ENCODE assay signal across 17 cellular contexts in the genomic region with DNA sequence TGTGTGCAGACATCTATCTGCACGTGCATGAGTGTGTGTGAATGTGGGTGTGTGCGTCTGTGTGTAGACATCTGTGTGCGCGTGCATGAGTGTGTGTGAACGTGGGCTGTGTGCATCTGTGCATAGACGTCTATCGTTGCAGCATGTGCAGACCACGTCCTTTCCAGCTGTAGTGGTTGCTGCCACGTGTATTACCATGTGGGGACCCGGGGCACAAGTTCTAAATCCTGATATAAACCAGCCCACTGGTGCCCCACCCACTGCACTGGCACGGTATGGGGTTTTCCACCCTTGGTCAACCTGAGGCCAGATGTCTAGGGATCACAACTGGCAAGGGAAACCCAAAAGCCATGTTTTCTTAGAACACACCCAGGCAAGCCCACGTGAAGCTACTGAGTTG.
DNase-seq lines count a peak whose midpoint lies in the region; ATAC-seq and TF ChIP-seq lines count a peak whose summit lies in the region.
"Had no signal": no experiment of that assay in that cellular context is flagged by ENCODE, and none has a peak within 500 bp of the region (broad histone marks: within the 10 kb centered on the region; RNA-seq: fewer than 3 reads in every experiment).

No MANE protein-coding gene starts in this region.

- no peak overlapping the region for H2BK120ac ChIP-seq in mesenchymal stem cell (ENCODE audit: low read depth, low read length)

- H3K4me1 Mint-ChIP-seq in activated CD4-positive, alpha-beta T cell treated with anti-CD3 and anti-CD28 coated beads, Interleukin-2, amount 10 ng/mL, durations not matched to agents 24 days and 14 days, result peaks cover 3% of the 10 kb centered on the region
- H3K4me1 Mint-ChIP-seq in activated CD4-positive, alpha-beta T cell treated with anti-CD3 and anti-CD28 coated beads for 36 hours, result peaks cover 19% of the 10 kb centered on the region
- H3K4me1 Mint-ChIP-seq in CD4-positive, alpha-beta T cell (ENCODE audit: low read depth), result peaks cover 40% of the 10 kb centered on the region
- H3K4me1 Mint-ChIP-seq in CD8-positive, alpha-beta T cell (ENCODE audit: low read depth), result peaks cover 34% of the 10 kb centered on the region
- H3K4me1 Mint-ChIP-seq: GM23338 had no signal

- H3K27ac ChIP-seq in CD4-positive, alpha-beta T cell (ENCODE audit: low read depth, low read length), result no peak overlapping the region
- H3K27ac ChIP-seq in Karpas-422 (ENCODE audit: low read length) (no peak overlapping the region), mesenchymal stem cell (ENCODE audit: low read length, poor library complexity, severe bottlenecking) (no peak overlapping the region), esophagus squamous epithelium (no peak overlapping the region)
- no peak overlapping the region for H3K27ac ChIP-seq in CD8-positive, alpha-beta T cell (ENCODE audit: low read depth, low read length)
- H3K27ac ChIP-seq: 22Rv1, BLaER1 had no signal

- H3K23ac ChIP-seq in mesenchymal stem cell (ENCODE audit: low read length in 2 of 2), result no peak overlapping the region

- no peaks in the 10 kb centered on the region for H3K79me2 ChIP-seq in Karpas-422 (ENCODE audit: low read length)

- no peak for TF ChIP-seq CTCF in CD4-positive, alpha-beta T cell (IDR thresholded peaks at IDR 0.05)
- no peak for TF ChIP-seq CTCF in esophagus squamous epithelium (IDR thresholded peaks at IDR 0.05)
- TF ChIP-seq CTCF in CD8-positive, alpha-beta T cell (IDR thresholded peaks at IDR 0.05), result no peak

- no peaks in the 10 kb centered on the region for H3K79me1 ChIP-seq in mesenchymal stem cell (replicated peaks; ENCODE audit: low read length, poor library complexity, severe bottlenecking)

- peak overlapping the region; percentile 74 for H4K91ac ChIP-seq in mesenchymal stem cell (ENCODE audit: low read length)

- H2AFZ ChIP-seq in Karpas-422 (ENCODE audit: low read length), result no peak overlapping the region
- no peak overlapping the region for H2AFZ ChIP-seq in mesenchymal stem cell (ENCODE audit: low read depth, low read length)
- H2AFZ ChIP-seq: GM23338 had no signal

- no peak overlapping the region for H3K27ac Mint-ChIP-seq in activated CD4-positive, alpha-beta T cell treated with anti-CD3 and anti-CD28 coated beads, Interleukin-2, amount 10 ng/mL, durations not matched to agents 24 days and 14 days
- H3K27ac Mint-ChIP-seq in activated CD4-positive, alpha-beta T cell treated with anti-CD3 and anti-CD28 coated beads for 36 hours, result no peak overlapping the region
- H3K27ac Mint-ChIP-seq in CD4-positive, alpha-beta T cell, result peak overlapping the region; percentile 72
- no peak overlapping the region for H3K27ac Mint-ChIP-seq in CD8-positive, alpha-beta T cell
- H3K27ac Mint-ChIP-seq: GM23338 had no signal

- no peaks in the 10 kb centered on the region for H3K9me3 ChIP-seq in CD4-positive, alpha-beta T cell (ENCODE audit: control insufficient read depth, low read length)
- H3K9me3 ChIP-seq in Karpas-422 (ENCODE audit: low read length), result no peaks in the 10 kb centered on the region
- H3K9me3 ChIP-seq in mesenchymal stem cell (ENCODE audit: control insufficient read depth, low read length), result no peaks in the 10 kb centered on the region
- H3K9me3 ChIP-seq in esophagus squamous epithelium, result no peaks in the 10 kb centered on the region
- no peaks in the 10 kb centered on the region for H3K9me3 ChIP-seq in CD8-positive, alpha-beta T cell (ENCODE audit: low read length)
- H3K9me3 ChIP-seq: BLaER1 had no signal

- no peak for ATAC-seq in activated CD4-positive, alpha-beta T cell treated with anti-CD3 and anti-CD28 coated beads for 36 hours
- no peak for ATAC-seq in CD4-positive, alpha-beta T cell (ENCODE audit: poor library complexity)
- ATAC-seq in CD8-positive, alpha-beta T cell, result no peak
- ATAC-seq: GM12878, GM23338, K562 had no signal

- H3K27me3 ChIP-seq in CD4-positive, alpha-beta T cell (ENCODE audit: control insufficient read depth, insufficient read depth, low read length), result no peaks in the 10 kb centered on the region
- H3K27me3 ChIP-seq in Karpas-422 (ENCODE audit: low read length), result no peaks in the 10 kb centered on the region
- peaks cover 3 to 7% of the 10 kb centered on the region in 2 experiments for H3K27me3 ChIP-seq in mesenchymal stem cell (ENCODE audit: control insufficient read depth in 1 of 2, insufficient read depth in 1 of 2, low read length in 2 of 2)
- peaks cover 0 to 8% (median 0%) of the 10 kb centered on the region in 4 donors for H3K27me3 ChIP-seq in esophagus squamous epithelium
- H3K27me3 ChIP-seq in CD8-positive, alpha-beta T cell (ENCODE audit: insufficient read depth, low read length), result no peaks in the 10 kb centered on the region
- H3K27me3 ChIP-seq: BLaER1 had no signal

- no peak overlapping the region for H3K14ac ChIP-seq in mesenchymal stem cell (ENCODE audit: low read length in 2 of 2)

- no peak overlapping the region for H2BK12ac ChIP-seq in mesenchymal stem cell (ENCODE audit: low read length in 2 of 2)

- 88% methylated on average over 12 of the region's 12 CpGs for WGBS in mesenchymal stem cell
- WGBS in esophagus squamous epithelium, 2 donors, result 81 to 85% methylated on average over 6 to 12 of the region's 12 CpGs

- intact Hi-C loops in activated CD4-positive, alpha-beta T cell treated with anti-CD3 and anti-CD28 coated beads, Interleukin-2, amount 10 ng/mL, durations not matched to agents 24 days and 14 days (cut with micrococcal nuclease), result no loop called here
- intact Hi-C loops in activated CD4-positive, alpha-beta T cell treated with anti-CD3 and anti-CD28 coated beads for 36 hours (cut with DNase I, micrococcal nuclease), result no loop called here
- intact Hi-C loops in CD4-positive, alpha-beta T cell (cut with DNase I, micrococcal nuclease), result no loop called here
- intact Hi-C loops in esophagus squamous epithelium (cut with DNase I), result no loop called here
- intact Hi-C loops in CD8-positive, alpha-beta T cell (cut with DNase I, micrococcal nuclease), result loop anchor here in 1 of 2 experiments (10.0 kb wide), 2 partner anchors 127 to 297 kb away; no protein-coding TSS in a partner anchor

- H3K36me3 Mint-ChIP-seq in activated CD4-positive, alpha-beta T cell treated with anti-CD3 and anti-CD28 coated beads, Interleukin-2, amount 10 ng/mL, durations not matched to agents 24 days and 14 days (ENCODE audit: low read depth), result no peaks in the 10 kb centered on the region
- H3K36me3 Mint-ChIP-seq in activated CD4-positive, alpha-beta T cell treated with anti-CD3 and anti-CD28 coated beads for 36 hours (ENCODE audit: low read depth), result no peaks in the 10 kb centered on the region
- H3K36me3 Mint-ChIP-seq in CD4-positive, alpha-beta T cell (ENCODE audit: low read depth), result no peaks in the 10 kb centered on the region
- no peaks in the 10 kb centered on the region for H3K36me3 Mint-ChIP-seq in CD8-positive, alpha-beta T cell

- no peaks in the 10 kb centered on the region for H3K9me2 ChIP-seq in Karpas-422 (replicated peaks; ENCODE audit: insufficient read depth, low read length)

- no peaks in the 10 kb centered on the region for H3K4me1 ChIP-seq in Karpas-422 (ENCODE audit: low read length)
- H3K4me1 ChIP-seq in mesenchymal stem cell (ENCODE audit: control insufficient read depth, insufficient read depth, low read depth, low read length), result peaks cover 2% of the 10 kb centered on the region
- peaks cover 0 to 8% (median 3%) of the 10 kb centered on the region in 3 donors for H3K4me1 ChIP-seq in esophagus squamous epithelium
- peaks cover 18% of the 10 kb centered on the region for H3K4me1 ChIP-seq in CD8-positive, alpha-beta T cell (ENCODE audit: insufficient read depth, low read length)
- H3K4me1 ChIP-seq: BLaER1 had no signal

- H3K4me3 Mint-ChIP-seq in activated CD4-positive, alpha-beta T cell treated with anti-CD3 and anti-CD28 coated beads, Interleukin-2, amount 10 ng/mL, durations not matched to agents 24 days and 14 days, result no peak overlapping the region
- no peak overlapping the region for H3K4me3 Mint-ChIP-seq in activated CD4-positive, alpha-beta T cell treated with anti-CD3 and anti-CD28 coated beads for 36 hours
- H3K4me3 Mint-ChIP-seq in CD4-positive, alpha-beta T cell, result no peak overlapping the region
- H3K4me3 Mint-ChIP-seq in CD8-positive, alpha-beta T cell, result no peak overlapping the region
- H3K4me3 Mint-ChIP-seq: GM23338 had no signal

- H4K20me1 ChIP-seq in Karpas-422 (ENCODE audit: insufficient read depth, low read depth, low read length), result no peaks in the 10 kb centered on the region
- H4K20me1 ChIP-seq: BLaER1 had no signal

- H3K4me3 ChIP-seq in Karpas-422 (ENCODE audit: low read length) (no peak overlapping the region), mesenchymal stem cell (ENCODE audit: insufficient read depth in 1 of 2, low read depth in 1 of 2, low read length in 2 of 2) (no peak overlapping the region), esophagus squamous epithelium (no peak overlapping the region)
- H3K4me3 ChIP-seq in CD8-positive, alpha-beta T cell (ENCODE audit: low read depth, low read length), result no peak overlapping the region
- H3K4me3 ChIP-seq: BLaER1, GM12878, GM23338, K562 had no signal

- no peak overlapping the region for H2AK5ac ChIP-seq in mesenchymal stem cell (ENCODE audit: low read length, severe bottlenecking)

- H3K4me2 ChIP-seq in Karpas-422 (ENCODE audit: low read depth, low read length, poor library complexity, severe bottlenecking) (no peak overlapping the region), mesenchymal stem cell (ENCODE audit: low read length, poor library complexity, severe bottlenecking) (no peak overlapping the region)
- H3K4me2 ChIP-seq: BLaER1, GM23338 had no signal

- H3K18ac ChIP-seq in mesenchymal stem cell (ENCODE audit: low read depth in 1 of 2, low read length in 2 of 2), result no peak overlapping the region

- no peaks in the 10 kb centered on the region for H3K9me3 Mint-ChIP-seq in activated CD4-positive, alpha-beta T cell treated with anti-CD3 and anti-CD28 coated beads, Interleukin-2, amount 10 ng/mL, durations not matched to agents 24 days and 14 days
- H3K9me3 Mint-ChIP-seq in activated CD4-positive, alpha-beta T cell treated with anti-CD3 and anti-CD28 coated beads for 36 hours (ENCODE audit: low read depth), result no peaks in the 10 kb centered on the region
- H3K9me3 Mint-ChIP-seq in CD4-positive, alpha-beta T cell, result no peaks in the 10 kb centered on the region
- H3K9me3 Mint-ChIP-seq in CD8-positive, alpha-beta T cell, result no peaks in the 10 kb centered on the region
- H3K9me3 Mint-ChIP-seq: GM23338 had no signal

- DNase-seq in activated CD4-positive, alpha-beta T cell treated with anti-CD3 and anti-CD28 coated beads, Interleukin-2, amount 10 ng/mL, durations not matched to agents 24 days and 14 days, result peak; percentile 26
- DNase-seq in activated CD4-positive, alpha-beta T cell treated with anti-CD3 and anti-CD28 coated beads for 36 hours, result no peak
- no peak for DNase-seq in CD4-positive, alpha-beta T cell
- peak; percentile 17 for DNase-seq in Karpas-422
- no peak for DNase-seq in mesenchymal stem cell
- no peak for DNase-seq in esophagus squamous epithelium (lab: John Stamatoyannopoulos, UW)
- no peak for DNase-seq in stimulated activated CD4-positive, alpha-beta T cell treated with anti-CD3 and anti-CD28 coated beads, Interleukin-1b, Interleukin-23, amount 100 ng/mL, for 48 hours
- DNase-seq in CD8-positive, alpha-beta T cell, result no peak
- DNase-seq: AML-193, Calu3, DMS79, H7 had no signal

- peaks cover 9% of the 10 kb centered on the region for H3K27me3 Mint-ChIP-seq in activated CD4-positive, alpha-beta T cell treated with anti-CD3 and anti-CD28 coated beads, Interleukin-2, amount 10 ng/mL, durations not matched to agents 24 days and 14 days
- H3K27me3 Mint-ChIP-seq in activated CD4-positive, alpha-beta T cell treated with anti-CD3 and anti-CD28 coated beads for 36 hours, result peaks cover 4% of the 10 kb centered on the region
- no peaks in the 10 kb centered on the region for H3K27me3 Mint-ChIP-seq in CD4-positive, alpha-beta T cell
- no peaks in the 10 kb centered on the region for H3K27me3 Mint-ChIP-seq in CD8-positive, alpha-beta T cell (ENCODE audit: low read depth)

- H3K36me3 ChIP-seq in Karpas-422 (ENCODE audit: insufficient read depth, low read length) (no peaks in the 10 kb centered on the region), mesenchymal stem cell (ENCODE audit: control insufficient read depth in 1 of 2, insufficient read depth in 2 of 2, low read depth in 1 of 2, low read length in 2 of 2) (no peaks in the 10 kb centered on the region), esophagus squamous epithelium (no peaks in the 10 kb centered on the region)
- no peaks in the 10 kb centered on the region for H3K36me3 ChIP-seq in CD8-positive, alpha-beta T cell (ENCODE audit: insufficient read depth, low read length)
- H3K36me3 ChIP-seq: BLaER1 had no signal

- POLR2A ChIA-PET in activated CD4-positive, alpha-beta T cell treated with anti-CD3 and anti-CD28 coated beads for 36 hours (lab: Charles Lee), result no interaction called here
- POLR2A ChIA-PET in CD4-positive, alpha-beta T cell (lab: Charles Lee), result no interaction called here
- POLR2A ChIA-PET in CD8-positive, alpha-beta T cell (lab: Charles Lee), result no interaction called here

- H2BK15ac ChIP-seq in mesenchymal stem cell (ENCODE audit: low read depth, poor library complexity, severe bottlenecking), result no peak overlapping the region

- TF ChIP-seq POLR2A in esophagus squamous epithelium (IDR thresholded peaks at IDR 0.05), result no peak

- CTCF ChIA-PET in activated CD4-positive, alpha-beta T cell treated with anti-CD3 and anti-CD28 coated beads for 36 hours (lab: Charles Lee), result interaction anchor here (0.7 kb wide), 1 partner anchor 52 kb away, joined by 3 read pairs; no protein-coding TSS in a partner anchor
- CTCF ChIA-PET in CD4-positive, alpha-beta T cell (lab: Charles Lee), result no interaction called here
- CTCF ChIA-PET in CD8-positive, alpha-beta T cell (lab: Charles Lee), result no interaction called here

- no peak overlapping the region for H3K9ac ChIP-seq in Karpas-422 (ENCODE audit: low read length)
- no peak overlapping the region for H3K9ac ChIP-seq in mesenchymal stem cell (ENCODE audit: low read length)
- H3K9ac ChIP-seq: BLaER1 had no signal

- H4K8ac ChIP-seq in mesenchymal stem cell (ENCODE audit: low read length), result no peak overlapping the region

- H2BK5ac ChIP-seq in mesenchymal stem cell (ENCODE audit: low read depth, low read length, poor library complexity, severe bottlenecking), result no peak overlapping the region

- no peak overlapping the region for H3K4ac ChIP-seq in mesenchymal stem cell (ENCODE audit: low read depth in 1 of 2, low read length in 2 of 2)

Comparison
In these comparisons a context has a peak if more than half of its experiments do, and no peak if none do; other contexts are left out.
1. DNase-seq: peak in activated CD4-positive, alpha-beta T cell treated with anti-CD3 and anti-CD28 coated beads, Interleukin-2, amount 10 ng/mL, durations not matched to agents 24 days and 14 days (single experiment) and Karpas-422 (single experiment); none in activated CD4-positive, alpha-beta T cell treated with anti-CD3 and anti-CD28 coated beads for 36 hours (single experiment), CD4-positive, alpha-beta T cell (0 of 10), mesenchymal stem cell (single experiment), esophagus squamous epithelium (single experiment), stimulated activated CD4-positive, alpha-beta T cell treated with anti-CD3 and anti-CD28 coated beads, Interleukin-1b, Interleukin-23, amount 100 ng/mL, for 48 hours (single experiment) and CD8-positive, alpha-beta T cell (0 of 7).